Comparison of ENCODE assay signal across 2 cellular contexts in the genomic region with DNA sequence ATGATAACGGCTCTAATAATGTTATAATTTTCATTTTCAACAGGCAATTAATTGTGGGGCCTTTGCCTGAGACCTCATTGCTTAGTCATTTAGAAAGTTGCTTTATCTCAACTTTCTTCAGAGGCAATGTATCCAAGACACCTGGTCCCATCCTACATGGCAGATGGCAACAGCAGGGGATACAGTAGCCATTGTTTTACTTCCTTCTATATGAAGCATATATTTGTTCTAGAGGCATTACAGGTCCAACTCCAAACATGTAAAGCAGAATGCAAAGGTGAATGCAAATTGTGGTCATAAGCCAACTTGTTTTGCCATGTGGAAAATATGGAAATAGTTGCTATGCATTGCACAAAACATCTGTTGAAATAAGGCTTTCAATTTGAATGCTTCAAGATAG.
TF ChIP-seq lines count a peak whose summit lies in the region.

No MANE protein-coding gene starts in this region.

TF ChIP-seq in SK-N-SH treated with all-trans-retinoic acid at 6 μM for 48 hours, 23 proteins besides CTCF, POLR2A, EP300 and RAD21 (continued from another document):
- TF ChIP-seq, protein P1, sequence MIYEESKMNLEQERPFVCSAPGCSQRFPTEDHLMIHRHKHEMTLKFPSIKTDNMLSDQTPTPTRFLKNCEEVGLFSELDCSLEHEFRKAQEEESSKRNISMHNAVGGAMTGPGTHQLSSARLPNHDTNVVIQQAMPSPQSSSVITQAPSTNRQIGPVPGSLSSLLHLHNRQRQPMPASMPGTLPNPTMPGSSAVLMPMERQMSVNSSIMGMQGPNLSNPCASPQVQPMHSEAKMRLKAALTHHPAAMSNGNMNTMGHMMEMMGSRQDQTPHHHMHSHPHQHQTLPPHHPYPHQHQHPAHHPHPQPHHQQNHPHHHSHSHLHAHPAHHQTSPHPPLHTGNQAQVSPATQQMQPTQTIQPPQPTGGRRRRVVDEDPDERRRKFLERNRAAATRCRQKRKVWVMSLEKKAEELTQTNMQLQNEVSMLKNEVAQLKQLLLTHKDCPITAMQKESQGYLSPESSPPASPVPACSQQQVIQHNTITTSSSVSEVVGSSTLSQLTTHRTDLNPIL (CRISPR knock-in tag; IDR thresholded peaks at IDR 0.05; ENCODE audit: low read depth), result no peak
- TF ChIP-seq, protein P2, sequence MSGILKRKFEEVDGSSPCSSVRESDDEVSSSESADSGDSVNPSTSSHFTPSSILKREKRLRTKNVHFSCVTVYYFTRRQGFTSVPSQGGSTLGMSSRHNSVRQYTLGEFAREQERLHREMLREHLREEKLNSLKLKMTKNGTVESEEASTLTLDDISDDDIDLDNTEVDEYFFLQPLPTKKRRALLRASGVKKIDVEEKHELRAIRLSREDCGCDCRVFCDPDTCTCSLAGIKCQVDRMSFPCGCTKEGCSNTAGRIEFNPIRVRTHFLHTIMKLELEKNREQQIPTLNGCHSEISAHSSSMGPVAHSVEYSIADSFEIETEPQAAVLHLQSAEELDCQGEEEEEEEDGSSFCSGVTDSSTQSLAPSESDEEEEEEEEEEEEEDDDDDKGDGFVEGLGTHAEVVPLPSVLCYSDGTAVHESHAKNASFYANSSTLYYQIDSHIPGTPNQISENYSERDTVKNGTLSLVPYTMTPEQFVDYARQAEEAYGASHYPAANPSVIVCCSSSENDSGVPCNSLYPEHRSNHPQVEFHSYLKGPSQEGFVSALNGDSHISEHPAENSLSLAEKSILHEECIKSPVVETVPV (CRISPR knock-in tag; IDR thresholded peaks at IDR 0.05), result no peak
- no peak for TF ChIP-seq TCF4 (CRISPR knock-in tag; IDR thresholded peaks at IDR 0.05; ENCODE audit: borderline replicate concordance)
- TF ChIP-seq OSR1 (CRISPR knock-in tag; IDR thresholded peaks at IDR 0.05), result no peak
- no peak for TF ChIP-seq ZFP3 (CRISPR knock-in tag; IDR thresholded peaks at IDR 0.05)
TF ChIP-seq in SK-N-SH treated with all-trans-retinoic acid at 6 μM for 48 hours: peak in this region for 0.

TF ChIP-seq in WTC11, 78 proteins besides CTCF, POLR2A, EP300 and RAD21 (continued from another document):
- TF ChIP-seq ESRRA (CRISPR knock-in tag; IDR thresholded peaks at IDR 0.05; ENCODE audit: borderline replicate concordance) (no peak), ZNF317 (CRISPR knock-in tag; IDR thresholded peaks at IDR 0.05; ENCODE audit: borderline replicate concordance, low read depth) (no peak), FOXK1 (CRISPR knock-in tag; IDR thresholded peaks at IDR 0.05) (no peak), SOX15 (CRISPR knock-in tag; IDR thresholded peaks at IDR 0.05) (no peak), CREM (CRISPR knock-in tag; IDR thresholded peaks at IDR 0.05) (no peak), MXD4 (CRISPR knock-in tag; IDR thresholded peaks at IDR 0.05; ENCODE audit: borderline replicate concordance) (no peak), NR2C2 (CRISPR knock-in tag; IDR thresholded peaks at IDR 0.05) (no peak)
- TF ChIP-seq, protein P3, sequence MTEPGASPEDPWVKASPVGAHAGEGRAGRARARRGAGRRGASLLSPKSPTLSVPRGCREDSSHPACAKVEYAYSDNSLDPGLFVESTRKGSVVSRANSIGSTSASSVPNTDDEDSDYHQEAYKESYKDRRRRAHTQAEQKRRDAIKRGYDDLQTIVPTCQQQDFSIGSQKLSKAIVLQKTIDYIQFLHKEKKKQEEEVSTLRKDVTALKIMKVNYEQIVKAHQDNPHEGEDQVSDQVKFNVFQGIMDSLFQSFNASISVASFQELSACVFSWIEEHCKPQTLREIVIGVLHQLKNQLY (CRISPR knock-in tag; IDR thresholded peaks at IDR 0.05), result no peak
- TF ChIP-seq, protein P4, sequence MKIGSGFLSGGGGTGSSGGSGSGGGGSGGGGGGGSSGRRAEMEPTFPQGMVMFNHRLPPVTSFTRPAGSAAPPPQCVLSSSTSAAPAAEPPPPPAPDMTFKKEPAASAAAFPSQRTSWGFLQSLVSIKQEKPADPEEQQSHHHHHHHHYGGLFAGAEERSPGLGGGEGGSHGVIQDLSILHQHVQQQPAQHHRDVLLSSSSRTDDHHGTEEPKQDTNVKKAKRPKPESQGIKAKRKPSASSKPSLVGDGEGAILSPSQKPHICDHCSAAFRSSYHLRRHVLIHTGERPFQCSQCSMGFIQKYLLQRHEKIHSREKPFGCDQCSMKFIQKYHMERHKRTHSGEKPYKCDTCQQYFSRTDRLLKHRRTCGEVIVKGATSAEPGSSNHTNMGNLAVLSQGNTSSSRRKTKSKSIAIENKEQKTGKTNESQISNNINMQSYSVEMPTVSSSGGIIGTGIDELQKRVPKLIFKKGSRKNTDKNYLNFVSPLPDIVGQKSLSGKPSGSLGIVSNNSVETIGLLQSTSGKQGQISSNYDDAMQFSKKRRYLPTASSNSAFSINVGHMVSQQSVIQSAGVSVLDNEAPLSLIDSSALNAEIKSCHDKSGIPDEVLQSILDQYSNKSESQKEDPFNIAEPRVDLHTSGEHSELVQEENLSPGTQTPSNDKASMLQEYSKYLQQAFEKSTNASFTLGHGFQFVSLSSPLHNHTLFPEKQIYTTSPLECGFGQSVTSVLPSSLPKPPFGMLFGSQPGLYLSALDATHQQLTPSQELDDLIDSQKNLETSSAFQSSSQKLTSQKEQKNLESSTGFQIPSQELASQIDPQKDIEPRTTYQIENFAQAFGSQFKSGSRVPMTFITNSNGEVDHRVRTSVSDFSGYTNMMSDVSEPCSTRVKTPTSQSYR (CRISPR knock-in tag; IDR thresholded peaks at IDR 0.05), result no peak
- TF ChIP-seq, protein P5, sequence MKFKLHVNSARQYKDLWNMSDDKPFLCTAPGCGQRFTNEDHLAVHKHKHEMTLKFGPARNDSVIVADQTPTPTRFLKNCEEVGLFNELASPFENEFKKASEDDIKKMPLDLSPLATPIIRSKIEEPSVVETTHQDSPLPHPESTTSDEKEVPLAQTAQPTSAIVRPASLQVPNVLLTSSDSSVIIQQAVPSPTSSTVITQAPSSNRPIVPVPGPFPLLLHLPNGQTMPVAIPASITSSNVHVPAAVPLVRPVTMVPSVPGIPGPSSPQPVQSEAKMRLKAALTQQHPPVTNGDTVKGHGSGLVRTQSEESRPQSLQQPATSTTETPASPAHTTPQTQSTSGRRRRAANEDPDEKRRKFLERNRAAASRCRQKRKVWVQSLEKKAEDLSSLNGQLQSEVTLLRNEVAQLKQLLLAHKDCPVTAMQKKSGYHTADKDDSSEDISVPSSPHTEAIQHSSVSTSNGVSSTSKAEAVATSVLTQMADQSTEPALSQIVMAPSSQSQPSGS (CRISPR knock-in tag; IDR thresholded peaks at IDR 0.05; ENCODE audit: borderline replicate concordance, low read depth), result no peak
